In genomic region chrX:150610446-150610845, GRCh38 we compare ENCODE assay signal across 15 cellular contexts. TPM values are rescaled to one million over a fixed set of nuclear protein-coding genes. Genes with fewer than 3 reads are reported as not detected.
DNase-seq lines count a peak whose midpoint lies in the region; ATAC-seq and TF ChIP-seq lines count a peak whose summit lies in the region.
"Had no signal": no experiment of that assay in that cellular context is flagged by ENCODE, and none has a peak within 500 bp of the region (broad histone marks: within the 10 kb centered on the region; RNA-seq: fewer than 3 reads in every experiment).

No MANE protein-coding gene starts in this region.

- no peak overlapping the region for H3K27ac ChIP-seq in gastroesophageal sphincter
- H3K27ac ChIP-seq: BLaER1 treated with 17β-estradiol and CSF1 and Interleukin-3, amounts not matched to agents 10 nM and 100 nM; HL-60 had no signal

- no peak overlapping the region for H3K4me3 Mint-ChIP-seq in activated T-helper 17 cell treated with anti-CD3 and anti-CD28 coated beads, Interleukin-2, amount 50 U/mL, for 72 hours
- H3K4me3 Mint-ChIP-seq in dendritic cell treated with granulocyte-macrophage colony-stimulating factor and Interleukin-4, amounts not matched to agents 40 ng/mL and 50 ng/mL, for 4 days, result no peak overlapping the region
- H3K4me3 Mint-ChIP-seq in stimulated activated effector memory CD8-positive, alpha-beta T cell treated with anti-CD3 and anti-CD28 coated beads, Interleukin-12 subunit alpha, Interleukin-12 subunit beta, amount 100 ng/mL, for 72 hours, result no peak overlapping the region
- H3K4me3 Mint-ChIP-seq: CD4-positive, CD25-positive, alpha-beta regulatory T cell; HFFc6 had no signal

- DNase-seq in ELR (ENCODE audit: low read depth) (peak; percentile 9), NCI-H2196 treated with DMSO at 0.1 percent for 48 hours (lab: John Stamatoyannopoulos, UW; ENCODE audit: unreplicated experiment) (no peak)
- no peak for DNase-seq in stimulated activated effector memory CD8-positive, alpha-beta T cell treated with anti-CD3 and anti-CD28 coated beads, Interleukin-12 subunit alpha, Interleukin-12 subunit beta, amount 100 ng/mL, for 72 hours (ENCODE audit: low spot score in 2 of 2)
- no peak for DNase-seq in activated CD4-positive, CD25-positive, alpha-beta regulatory T cell (lab: John Stamatoyannopoulos, UW)
- DNase-seq: ACHN; CD4-positive, CD25-positive, alpha-beta regulatory T cell; DMS53; HCEC 1CT; HFFc6 had no signal

- H3K27me3 Mint-ChIP-seq in activated T-helper 17 cell treated with anti-CD3 and anti-CD28 coated beads, Interleukin-2, amount 50 U/mL, for 72 hours, result no peaks in the 10 kb centered on the region
- H3K27me3 Mint-ChIP-seq in dendritic cell treated with granulocyte-macrophage colony-stimulating factor and Interleukin-4, amounts not matched to agents 40 ng/mL and 50 ng/mL, for 4 days, result no peaks in the 10 kb centered on the region
- H3K27me3 Mint-ChIP-seq: CD4-positive, CD25-positive, alpha-beta regulatory T cell had no signal

- H3K4me1 ChIP-seq in gastroesophageal sphincter, result no peaks in the 10 kb centered on the region

- peaks cover 69% of the 10 kb centered on the region for H3K36me3 Mint-ChIP-seq in activated T-helper 17 cell treated with anti-CD3 and anti-CD28 coated beads, Interleukin-2, amount 50 U/mL, for 72 hours (ENCODE audit: low read depth)
- peaks cover 48% of the 10 kb centered on the region for H3K36me3 Mint-ChIP-seq in dendritic cell treated with granulocyte-macrophage colony-stimulating factor and Interleukin-4, amounts not matched to agents 40 ng/mL and 50 ng/mL, for 4 days (ENCODE audit: low read depth)
- peaks cover 20% of the 10 kb centered on the region for H3K36me3 Mint-ChIP-seq in stimulated activated effector memory CD8-positive, alpha-beta T cell treated with anti-CD3 and anti-CD28 coated beads, Interleukin-12 subunit alpha, Interleukin-12 subunit beta, amount 100 ng/mL, for 72 hours

- no peak for TF ChIP-seq CTCF in gastroesophageal sphincter (IDR thresholded peaks at IDR 0.05)

- peak overlapping the region; percentile 40 for H3K27ac Mint-ChIP-seq in activated T-helper 17 cell treated with anti-CD3 and anti-CD28 coated beads, Interleukin-2, amount 50 U/mL, for 72 hours
- H3K27ac Mint-ChIP-seq in dendritic cell treated with granulocyte-macrophage colony-stimulating factor and Interleukin-4, amounts not matched to agents 40 ng/mL and 50 ng/mL, for 4 days, result peak overlapping the region; percentile 17
- peak overlapping the region; percentile 80 for H3K27ac Mint-ChIP-seq in stimulated activated effector memory CD8-positive, alpha-beta T cell treated with anti-CD3 and anti-CD28 coated beads, Interleukin-12 subunit alpha, Interleukin-12 subunit beta, amount 100 ng/mL, for 72 hours
- H3K27ac Mint-ChIP-seq: HFFc6 had no signal

- peaks cover 9% of the 10 kb centered on the region for H3K4me1 Mint-ChIP-seq in activated T-helper 17 cell treated with anti-CD3 and anti-CD28 coated beads, Interleukin-2, amount 50 U/mL, for 72 hours
- peaks cover 19% of the 10 kb centered on the region for H3K4me1 Mint-ChIP-seq in dendritic cell treated with granulocyte-macrophage colony-stimulating factor and Interleukin-4, amounts not matched to agents 40 ng/mL and 50 ng/mL, for 4 days (ENCODE audit: low read depth)
- no peaks in the 10 kb centered on the region for H3K4me1 Mint-ChIP-seq in stimulated activated effector memory CD8-positive, alpha-beta T cell treated with anti-CD3 and anti-CD28 coated beads, Interleukin-12 subunit alpha, Interleukin-12 subunit beta, amount 100 ng/mL, for 72 hours

- H3K27me3 ChIP-seq in gastroesophageal sphincter, result no peaks in the 10 kb centered on the region
- H3K27me3 ChIP-seq: BLaER1 treated with 17β-estradiol and CSF1 and Interleukin-3, amounts not matched to agents 10 nM and 100 nM had no signal

- ATAC-seq in activated T-helper 17 cell treated with anti-CD3 and anti-CD28 coated beads, Interleukin-2, amount 50 U/mL, for 72 hours (replicated peaks), result no peak
- no peak for ATAC-seq in stimulated activated effector memory CD8-positive, alpha-beta T cell treated with anti-CD3 and anti-CD28 coated beads, Interleukin-12 subunit alpha, Interleukin-12 subunit beta, amount 100 ng/mL, for 72 hours
- ATAC-seq in gastroesophageal sphincter, result no peak
- ATAC-seq in HG03457 (IDR thresholded peaks at IDR 0.05; ENCODE audit: unreplicated experiment), result no peak

- no peak overlapping the region for H3K4me3 ChIP-seq in gastroesophageal sphincter
- H3K4me3 ChIP-seq: BLaER1 treated with 17β-estradiol and CSF1 and Interleukin-3, amounts not matched to agents 10 nM and 100 nM had no signal

- H3K9me3 ChIP-seq in gastroesophageal sphincter, result no peaks in the 10 kb centered on the region

- 70% methylated on average over 2 of the region's 2 CpGs; no CpG with 5 or more reads in 1 of the 2 donors for WGBS in gastroesophageal sphincter (ENCODE audit: low coverage in 1 of 2), 2 donors

- H3K9me3 Mint-ChIP-seq in activated T-helper 17 cell treated with anti-CD3 and anti-CD28 coated beads, Interleukin-2, amount 50 U/mL, for 72 hours, result no peaks in the 10 kb centered on the region
- H3K9me3 Mint-ChIP-seq in dendritic cell treated with granulocyte-macrophage colony-stimulating factor and Interleukin-4, amounts not matched to agents 40 ng/mL and 50 ng/mL, for 4 days, result no peaks in the 10 kb centered on the region
- no peaks in the 10 kb centered on the region for H3K9me3 Mint-ChIP-seq in stimulated activated effector memory CD8-positive, alpha-beta T cell treated with anti-CD3 and anti-CD28 coated beads, Interleukin-12 subunit alpha, Interleukin-12 subunit beta, amount 100 ng/mL, for 72 hours
- H3K9me3 Mint-ChIP-seq: CD4-positive, CD25-positive, alpha-beta regulatory T cell; HFFc6 had no signal

- TF ChIP-seq EP300 in gastroesophageal sphincter (IDR thresholded peaks at IDR 0.05), result no peak

- H3K36me3 ChIP-seq in gastroesophageal sphincter, result peaks cover 0 to 12% of the 10 kb centered on the region in 2 donors

- no peak for TF ChIP-seq POLR2A in gastroesophageal sphincter (IDR thresholded peaks at IDR 0.05)

- intact Hi-C loops in dendritic cell treated with granulocyte-macrophage colony-stimulating factor and Interleukin-4, amounts not matched to agents 40 ng/mL and 50 ng/mL, for 4 days (cut with micrococcal nuclease), result no loop called here

RNA-seq across cellular contexts. Expression of gene MTM1, which starts 42.0 kb away (rescaled TPM):
- 10 to 100 TPM; 17.1 to 21.4 TPM for total RNA-seq in activated T-helper 17 cell treated with anti-CD3 and anti-CD28 coated beads, Interleukin-2, amount 50 U/mL, for 72 hours
- total RNA-seq in gastroesophageal sphincter, result 10 to 100 TPM; 10.5 to 32.7 (median 14.3) TPM

Comparison
In these comparisons a context has a peak if more than half of its experiments do, and no peak if none do; other contexts are left out.
1. H3K27ac Mint-ChIP-seq: peak in every context shown above with its lines; median percentile 80 in stimulated activated effector memory CD8-positive, alpha-beta T cell treated with anti-CD3 and anti-CD28 coated beads, Interleukin-12 subunit alpha, Interleukin-12 subunit beta, amount 100 ng/mL, for 72 hours; 40 in activated T-helper 17 cell treated with anti-CD3 and anti-CD28 coated beads, Interleukin-2, amount 50 U/mL, for 72 hours; 17 in dendritic cell treated with granulocyte-macrophage colony-stimulating factor and Interleukin-4, amounts not matched to agents 40 ng/mL and 50 ng/mL, for 4 days.